Comparison of ENCODE assay signal across 34 cellular contexts in genomic region chr16:1119766-1120611, GRCh38. TPM values are rescaled to one million over a fixed set of nuclear protein-coding genes. Genes with fewer than 3 reads are reported as not detected.
DNase-seq lines count a peak whose midpoint lies in the region; ATAC-seq, FAIRE-seq and TF ChIP-seq lines count a peak whose summit lies in the region.
"Had no signal": no experiment of that assay in that cellular context is flagged by ENCODE, and none has a peak within 500 bp of the region (broad histone marks: within the 10 kb centered on the region; RNA-seq: fewer than 3 reads in every experiment).

No MANE protein-coding gene starts in this region.

- no peak overlapping the region for H3K4me3 Mint-ChIP-seq in endodermal cell
- H3K4me3 Mint-ChIP-seq: activated naive CD8-positive, alpha-beta T cell treated with anti-CD3 and anti-CD28 coated beads, Interleukin-2, amount 50 U/mL, for 24 hours; activated T-cell treated with anti-CD3 and anti-CD28 coated beads, Interleukin-2, amount 50 U/mL, for 24 hours; CD4-positive, alpha-beta memory T cell; natural killer cell treated with Interleukin-12 subunit alpha and Interleukin-12 subunit beta and Interleukin-15 and Interleukin-18, amount 100 ng/mL, for 72 hours; stimulated activated naive CD8-positive, alpha-beta T cell treated with anti-CD3 and anti-CD28 coated beads, Interleukin-15, Interleukin-2, amounts not matched to agents 100 ng/mL and 50 ng/mL, for 24 hours had no signal

- H3K14ac ChIP-seq in H1 (ENCODE audit: insufficient read length), result no peak overlapping the region

- no peaks in the 10 kb centered on the region for H4K20me1 ChIP-seq in KMS-11 (ENCODE audit: insufficient read depth)
- peaks cover 0 to 1% of the 10 kb centered on the region in 2 experiments for H4K20me1 ChIP-seq in H1 (replicated peaks in 1 of 2; ENCODE audit: control insufficient read depth in 1 of 2, insufficient read depth in 2 of 2, low read length in 2 of 2)

- H2BK5ac ChIP-seq in H1 (ENCODE audit: low read depth, low read length), result no peak overlapping the region

- TF ChIP-seq CTCF in D721Med (IDR thresholded peaks at IDR 0.05; ENCODE audit: insufficient read depth, missing control alignments) (no peak), KMS-11 (conservative IDR thresholded peaks at IDR 0.05; ENCODE audit: low read depth, low read length) (no peak), H1 (IDR thresholded peaks at IDR 0.05; ENCODE audit: control extremely low read depth in 1 of 3, insufficient read depth in 1 of 3, low read depth in 1 of 3, low read length in 3 of 3) (no peak), endodermal cell (conservative IDR thresholded peaks at IDR 0.05) (no peak), omental fat pad (IDR thresholded peaks at IDR 0.05) (no peak)

- no peak for TF ChIP-seq POLR2A in H1 (IDR thresholded peaks at IDR 0.05; ENCODE audit: control extremely low read depth in 1 of 2, low read depth in 2 of 2, low read length in 2 of 2)

- H3K36me3 ChIP-seq in KMS-11 (ENCODE audit: insufficient read depth), result no peaks in the 10 kb centered on the region
- H3K36me3 ChIP-seq in H1 (ENCODE audit: control insufficient read depth in 2 of 4, insufficient read depth in 4 of 4, low read length in 3 of 4), result no peaks in the 10 kb centered on the region
- H3K36me3 ChIP-seq in endodermal cell (ENCODE audit: control insufficient read depth, insufficient read depth, low read length), result no peaks in the 10 kb centered on the region
- H3K36me3 ChIP-seq: esophagus muscularis mucosa, heart right ventricle, lower lobe of right lung, thoracic aorta had no signal

- H3K9me3 ChIP-seq in H1 (ENCODE audit: insufficient read depth in 2 of 2, low read depth in 1 of 2, low read length in 1 of 2) (no peaks in the 10 kb centered on the region), endodermal cell (ENCODE audit: control insufficient read depth, low read length) (no peaks in the 10 kb centered on the region)
- H3K9me3 ChIP-seq: esophagus muscularis mucosa, heart right ventricle, lower lobe of right lung, thoracic aorta had no signal

- no peaks in the 10 kb centered on the region for H3K9me3 Mint-ChIP-seq in endodermal cell
- H3K9me3 Mint-ChIP-seq: activated naive CD8-positive, alpha-beta T cell treated with anti-CD3 and anti-CD28 coated beads, Interleukin-2, amount 50 U/mL, for 24 hours; activated T-cell treated with anti-CD3 and anti-CD28 coated beads, Interleukin-2, amount 50 U/mL, for 24 hours; CD4-positive, alpha-beta memory T cell; natural killer cell treated with Interleukin-12 subunit alpha and Interleukin-12 subunit beta and Interleukin-15 and Interleukin-18, amount 100 ng/mL, for 72 hours; stimulated activated naive CD8-positive, alpha-beta T cell treated with anti-CD3 and anti-CD28 coated beads, Interleukin-15, Interleukin-2, amounts not matched to agents 100 ng/mL and 50 ng/mL, for 24 hours had no signal

- no peak overlapping the region for H3K23ac ChIP-seq in H1 (ENCODE audit: insufficient read length)

- POLR2A ChIA-PET in H1 (lab: Charles Lee; ENCODE audit: partially characterized antibody), result no interaction called here

- H3K27me3 Mint-ChIP-seq in endodermal cell (ENCODE audit: insufficient read depth), result no peaks in the 10 kb centered on the region
- H3K27me3 Mint-ChIP-seq: activated naive CD8-positive, alpha-beta T cell treated with anti-CD3 and anti-CD28 coated beads, Interleukin-2, amount 50 U/mL, for 24 hours; activated T-cell treated with anti-CD3 and anti-CD28 coated beads, Interleukin-2, amount 50 U/mL, for 24 hours; CD4-positive, alpha-beta memory T cell; natural killer cell treated with Interleukin-12 subunit alpha and Interleukin-12 subunit beta and Interleukin-15 and Interleukin-18, amount 100 ng/mL, for 72 hours; stimulated activated naive CD8-positive, alpha-beta T cell treated with anti-CD3 and anti-CD28 coated beads, Interleukin-15, Interleukin-2, amounts not matched to agents 100 ng/mL and 50 ng/mL, for 24 hours had no signal

- no peak overlapping the region for H2BK15ac ChIP-seq in H1 (ENCODE audit: low read length)

- no peaks in the 10 kb centered on the region for H3K79me2 ChIP-seq in KMS-11 (ENCODE audit: insufficient read depth, low read depth)
- no peaks in the 10 kb centered on the region for H3K79me2 ChIP-seq in H1 (ENCODE audit: control insufficient read depth in 1 of 2, insufficient read depth in 2 of 2, low read length in 2 of 2)

- H3K4me1 ChIP-seq in KMS-11 (ENCODE audit: low read depth, poor library complexity, severe bottlenecking), result peaks cover 10% of the 10 kb centered on the region
- peaks cover 0 to 3% (median 0%) of the 10 kb centered on the region in 4 experiments; a peak in 2 of 7 replicates for H3K4me1 ChIP-seq in H1 (replicated peaks in 1 of 4; ENCODE audit: control insufficient read depth in 3 of 4, insufficient read depth in 4 of 4, low read length in 3 of 4)
- H3K4me1 ChIP-seq in endodermal cell (ENCODE audit: control insufficient read depth, insufficient read depth, low read length), result no peaks in the 10 kb centered on the region
- H3K4me1 ChIP-seq: foreskin keratinocyte, heart right ventricle, lower lobe of right lung had no signal

- no peak for FAIRE-seq in D721Med (lab: Jason Lieb, UNC)
- no peak for FAIRE-seq in H1 (lab: Jason Lieb, UNC)
- FAIRE-seq: HTR-8/SVneo, TTC549 had no signal

- no peak for TF ChIP-seq EP300 in H1 (IDR thresholded peaks at IDR 0.05; ENCODE audit: borderline replicate concordance in 1 of 2, low read depth in 2 of 2, low read length in 2 of 2)

- CTCF ChIA-PET in H1 (lab: Charles Lee; ENCODE audit: partially characterized antibody), result interaction anchor here (0.7 to 1.4 kb wide), 6 partner anchors 17 to 728 kb away, joined by 3 to 4 read pairs (median 3); no protein-coding TSS in a partner anchor

- no peaks in the 10 kb centered on the region for H3K23me2 ChIP-seq in H1 (ENCODE audit: low read depth, low read length)

- H3K18ac ChIP-seq in H1 (ENCODE audit: extremely low read depth, low read length), result no peak overlapping the region

- no peak for ATAC-seq in omental fat pad (ENCODE audit: low FRiP score)
- ATAC-seq: activated naive CD8-positive, alpha-beta T cell treated with anti-CD3 and anti-CD28 coated beads, Interleukin-2, amount 50 U/mL, for 24 hours; foreskin keratinocyte; heart right ventricle; lower lobe of right lung; natural killer cell treated with Interleukin-12 subunit alpha and Interleukin-12 subunit beta and Interleukin-15 and Interleukin-18, amount 100 ng/mL, for 72 hours had no signal

- H3K27ac Mint-ChIP-seq in endodermal cell, result no peak overlapping the region
- H3K27ac Mint-ChIP-seq: activated naive CD8-positive, alpha-beta T cell treated with anti-CD3 and anti-CD28 coated beads, Interleukin-2, amount 50 U/mL, for 24 hours; activated T-cell treated with anti-CD3 and anti-CD28 coated beads, Interleukin-2, amount 50 U/mL, for 24 hours; CD4-positive, alpha-beta memory T cell; natural killer cell treated with Interleukin-12 subunit alpha and Interleukin-12 subunit beta and Interleukin-15 and Interleukin-18, amount 100 ng/mL, for 72 hours; stimulated activated naive CD8-positive, alpha-beta T cell treated with anti-CD3 and anti-CD28 coated beads, Interleukin-15, Interleukin-2, amounts not matched to agents 100 ng/mL and 50 ng/mL, for 24 hours had no signal

- no peak overlapping the region for H2BK20ac ChIP-seq in H1 (ENCODE audit: low read length)

- H3K79me1 ChIP-seq in H1 (ENCODE audit: low read depth, low read length), result no peaks in the 10 kb centered on the region

- no peak overlapping the region for H2BK120ac ChIP-seq in H1 (replicated peaks; ENCODE audit: low read depth, low read length)

- peak overlapping the region; percentile 16 for H3K56ac ChIP-seq in H1 (replicated peaks; ENCODE audit: insufficient read length, low read depth, low read length)

- H3K4ac ChIP-seq in H1 (replicated peaks; ENCODE audit: insufficient read length, low read depth, low read length), result no peak overlapping the region

- TF ChIP-seq RAD21 in H1 (IDR thresholded peaks at IDR 0.05 in 1 of 2, conservative IDR thresholded peaks at IDR 0.05 in 1 of 2; ENCODE audit: low read depth in 2 of 2, low read length in 2 of 2), result no peak

- no peak overlapping the region for H3K9ac ChIP-seq in KMS-11
- H3K9ac ChIP-seq in H1 (replicated peaks in 1 of 4; ENCODE audit: extremely low read depth in 1 of 4, low read depth in 3 of 4, low read length in 3 of 4), result no peak overlapping the region
- H3K9ac ChIP-seq in endodermal cell (ENCODE audit: extremely low read depth, low read length, poor library complexity, severe bottlenecking), result no peak overlapping the region

- 93% methylated on average over 29 of the region's 38 CpGs; no CpG with 5 or more reads in 1 of the 2 experiments for WGBS in H1 (ENCODE audit: extremely low coverage in 1 of 2, insufficient coverage in 1 of 2, insufficient read length in 1 of 2, insufficient replicate concordance in 2 of 2, low coverage in 1 of 2, low lambda C conversion rate in 2 of 2, missing lambda C conversion rate in 1 of 2), 2 experiments
- 91 to 94% methylated on average over 30 to 38 of the region's 38 CpGs for WGBS in endodermal cell (ENCODE audit: insufficient coverage in 1 of 2, insufficient read length in 1 of 2), 2 experiments

- no peaks in the 10 kb centered on the region for H3K4me1 Mint-ChIP-seq in endodermal cell
- H3K4me1 Mint-ChIP-seq: activated naive CD8-positive, alpha-beta T cell treated with anti-CD3 and anti-CD28 coated beads, Interleukin-2, amount 50 U/mL, for 24 hours; CD4-positive, alpha-beta memory T cell had no signal

- no peak overlapping the region for H2BK12ac ChIP-seq in H1 (ENCODE audit: low read depth, low read length)

- peaks cover 95% of the 10 kb centered on the region for H3K27me3 ChIP-seq in KMS-11 (ENCODE audit: insufficient read depth, low read depth)
- no peaks in the 10 kb centered on the region for H3K27me3 ChIP-seq in H1 (replicated peaks in 1 of 4; ENCODE audit: control insufficient read depth in 3 of 4, extremely low read depth in 1 of 4, insufficient read depth in 3 of 4, low read length in 3 of 4)
- H3K27me3 ChIP-seq in endodermal cell (ENCODE audit: control insufficient read depth, insufficient read depth, low read length, poor library complexity, severe bottlenecking), result no peaks in the 10 kb centered on the region

- H3K36me3 Mint-ChIP-seq in endodermal cell (ENCODE audit: low read depth), result no peaks in the 10 kb centered on the region
- H3K36me3 Mint-ChIP-seq: CD4-positive, alpha-beta memory T cell; natural killer cell treated with Interleukin-12 subunit alpha and Interleukin-12 subunit beta and Interleukin-15 and Interleukin-18, amount 100 ng/mL, for 72 hours had no signal

- in situ Hi-C loops in ACHN (cut with HindIII; ENCODE audit: low pct_ligation_motif_present, low pct_unique_long_range_greater_than_20kb, low sequenced_read_pairs), result no loop called here

- no peak overlapping the region for H2AK5ac ChIP-seq in H1 (ENCODE audit: low read depth, low read length)

- H3K27ac ChIP-seq in KMS-11 (no peak overlapping the region), H1 (ENCODE audit: low read depth, low read length) (no peak overlapping the region), endodermal cell (ENCODE audit: low read depth, low read length) (no peak overlapping the region)
- H3K27ac ChIP-seq: esophagus muscularis mucosa, foreskin keratinocyte, heart right ventricle, lower lobe of right lung, PC-9, thoracic aorta had no signal

- H2AFZ ChIP-seq in KMS-11 (ENCODE audit: low read depth) (no peak overlapping the region), H1 (ENCODE audit: low read length) (no peak overlapping the region)
- H2AFZ ChIP-seq: PC-9 had no signal

- DNase-seq in D721Med (ENCODE audit: insufficient read length, low spot score) (peak; percentile 97), RPMI7951 (ENCODE audit: low read depth) (peak; percentile 44), H1 (ENCODE audit: low read depth in 1 of 2, low spot score in 2 of 2) (no peak), MV-4-11 (lab: John Stamatoyannopoulos, UW) (no peak), endodermal cell (no peak), ACHN (no peak), omental fat pad (ENCODE audit: low spot score) (no peak)
- DNase-seq: activated CD4-positive, alpha-beta T cell treated with anti-CD3 and anti-CD28 coated beads for 4 hours; activated gamma-delta T cell treated with Interleukin-2 at 50 U/mL for 16 hours; activated naive CD8-positive, alpha-beta T cell treated with anti-CD3 and anti-CD28 coated beads, Interleukin-2, amount 50 U/mL, for 24 hours; activated T-cell treated with anti-CD3 and anti-CD28 coated beads, Interleukin-2, amount 50 U/mL, for 24 hours; CD4-positive, alpha-beta memory T cell; central memory CD4-positive, alpha-beta T cell; foreskin keratinocyte; GDM1; HCEC 1CT; heart right ventricle; lower lobe of right lung; NCI-H1092; NCI-H187; NCI-H2171 treated with DMSO at 0.1 percent for 48 hours had no signal

- no peak overlapping the region for H4K5ac ChIP-seq in H1 (ENCODE audit: insufficient read length, low read depth, low read length)

- H4K91ac ChIP-seq in H1 (replicated peaks; ENCODE audit: insufficient read length, low read length), result no peak overlapping the region

- H4K8ac ChIP-seq in H1 (ENCODE audit: extremely low read depth, insufficient read depth, low read length), result no peak overlapping the region

- H3K4me3 ChIP-seq in KMS-11 (IDR thresholded peaks at IDR 0.05; ENCODE audit: insufficient read depth, low read depth, low read length) (no peak overlapping the region), H1 (ENCODE audit: extremely low read depth in 1 of 4, insufficient read depth in 2 of 4, low read depth in 3 of 4, low read length in 4 of 4) (no peak overlapping the region), endodermal cell (ENCODE audit: low read length) (no peak overlapping the region)
- H3K4me3 ChIP-seq: esophagus muscularis mucosa, heart right ventricle, lower lobe of right lung, PC-9, thoracic aorta had no signal

- H3K4me2 ChIP-seq in KMS-11 (peak overlapping the region; percentile 39; the same call in 1 of the 2 replicates), H1 (ENCODE audit: insufficient read depth in 1 of 2, low read depth in 2 of 2, low read length in 2 of 2) (no peak overlapping the region)
- H3K4me2 ChIP-seq: PC-9 had no signal

RNA-seq across cellular contexts. Expression of gene C1QTNF8, which starts 23.9 kb away (rescaled TPM):
- not detected in 2 replicates for total RNA-seq in RPMI7951 (2014; rRNA removed; shearing (Covaris generic))
- not detected in 2 replicates for total RNA-seq in H1 (2021; fragmentation: NEBNext Ultra II Directional; extraction: Animal tissue kit (Norgen Biotek cat#: 25700))
- polyA plus RNA-seq in H1 (2011; rRNA removed), result not detected in 2 replicates
- not detected for polyA plus RNA-seq in H1 (2011; cell fraction: cytosol; rRNA removed)
- 0.06 TPM for polyA plus RNA-seq in H1 (2011; cell fraction: nucleus; rRNA removed)
- 0.19 TPM in 1 of 4 replicates, not detected in the others for polyA plus RNA-seq in H1 (2012, experiment 1 of 2)
- polyA plus RNA-seq in H1 (2012, experiment 2 of 2), result not detected
- not detected for polyA plus RNA-seq in H1 (2013, experiment 1 of 2)
- not detected for polyA plus RNA-seq in H1 (2013, experiment 2 of 2)
- polyA minus RNA-seq in H1 (2011; rRNA and poly(A)+ RNA removed), result not detected in 2 replicates
- not detected for polyA minus RNA-seq in H1 (2011; cell fraction: cytosol; rRNA and poly(A)+ RNA removed)
- polyA minus RNA-seq in H1 (2011; cell fraction: nucleus; rRNA and poly(A)+ RNA removed), result not detected
- total RNA-seq in endodermal cell (under 1 TPM; 0.15 to 0.20 TPM), omental fat pad (not detected)
- polyA plus RNA-seq in endodermal cell (2013, experiment 1 of 2), result not detected
- not detected for polyA plus RNA-seq in endodermal cell (2013, experiment 2 of 2)
- total RNA-seq: activated CD8-positive, alpha-beta memory T cell treated with anti-CD3 and anti-CD28 coated beads for 36 hours; CD4-positive, alpha-beta memory T cell; esophagus muscularis mucosa; foreskin keratinocyte; kidney epithelial cell; lower lobe of right lung; mononuclear cell; natural killer cell treated with Interleukin-12 subunit alpha and Interleukin-12 subunit beta and Interleukin-15 and Interleukin-18, amount 100 ng/mL, for 72 hours; osteocyte; PC-9; skeletal muscle tissue had no signal
- polyA plus RNA-seq: CD4-positive, alpha-beta memory T cell; foreskin keratinocyte; heart right ventricle had no signal

RNA-seq across cellular contexts. Expression of gene CACNA1H, which starts 32.9 kb away (rescaled TPM):
- total RNA-seq in RPMI7951 (2014; rRNA removed; shearing (Covaris generic)), result not detected in 2 replicates
- 27.2 and 28.7 TPM in 2 replicates for total RNA-seq in H1 (2021; fragmentation: NEBNext Ultra II Directional; extraction: Animal tissue kit (Norgen Biotek cat#: 25700))
- 14.0 and 27.4 TPM in 2 replicates for polyA plus RNA-seq in H1 (2011; rRNA removed)
- polyA plus RNA-seq in H1 (2011; cell fraction: cytosol; rRNA removed), result 21.0 TPM
- 192 TPM for polyA plus RNA-seq in H1 (2011; cell fraction: nucleus; rRNA removed)
- 17.0 to 33.1 TPM (median 28.7 TPM) in 4 replicates for polyA plus RNA-seq in H1 (2012, experiment 1 of 2)
- polyA plus RNA-seq in H1 (2012, experiment 2 of 2), result 13.4 TPM
- 23.4 TPM for polyA plus RNA-seq in H1 (2013, experiment 1 of 2)
- polyA plus RNA-seq in H1 (2013, experiment 2 of 2), result 21.4 TPM
- polyA minus RNA-seq in H1 (2011; rRNA and poly(A)+ RNA removed), result 19.8 and 20.5 TPM in 2 replicates
- polyA minus RNA-seq in H1 (2011; cell fraction: cytosol; rRNA and poly(A)+ RNA removed), result 16.3 TPM
- 43.3 TPM for polyA minus RNA-seq in H1 (2011; cell fraction: nucleus; rRNA and poly(A)+ RNA removed)
- total RNA-seq in endodermal cell (10 to 100 TPM; 31.6 to 45.0 TPM), omental fat pad (10 to 100 TPM in 2 of 4 donors, 1 to 10 TPM in 2; 1.8 to 13.6 (median 10.2) TPM)
- 33.4 TPM for polyA plus RNA-seq in endodermal cell (2013, experiment 1 of 2)
- polyA plus RNA-seq in endodermal cell (2013, experiment 2 of 2), result 30.0 TPM
- total RNA-seq: foreskin keratinocyte, PC-9 had no signal
- polyA plus RNA-seq: foreskin keratinocyte had no signal

RNA-seq across cellular contexts. Expression of gene SSTR5, which starts 47.4 kb away (rescaled TPM):
- not detected in 2 replicates for total RNA-seq in RPMI7951 (2014; rRNA removed; shearing (Covaris generic))
- 0.31 and 0.56 TPM in 2 replicates for total RNA-seq in H1 (2021; fragmentation: NEBNext Ultra II Directional; extraction: Animal tissue kit (Norgen Biotek cat#: 25700))
- 0.60 and 0.61 TPM in 2 replicates for polyA plus RNA-seq in H1 (2011; rRNA removed)
- polyA plus RNA-seq in H1 (2011; cell fraction: cytosol; rRNA removed), result 0.69 TPM
- polyA plus RNA-seq in H1 (2011; cell fraction: nucleus; rRNA removed), result 1.4 TPM
- 0.27 to 0.40 TPM (median 0.28 TPM) in 3 of 4 replicates, not detected in the other for polyA plus RNA-seq in H1 (2012, experiment 1 of 2)
- polyA plus RNA-seq in H1 (2012, experiment 2 of 2), result 0.42 TPM
- polyA plus RNA-seq in H1 (2013, experiment 1 of 2), result 0.45 TPM
- 0.53 TPM for polyA plus RNA-seq in H1 (2013, experiment 2 of 2)
- polyA minus RNA-seq in H1 (2011; rRNA and poly(A)+ RNA removed), result 0.13 TPM in 1 of 2 replicates, not detected in the other
- not detected for polyA minus RNA-seq in H1 (2011; cell fraction: cytosol; rRNA and poly(A)+ RNA removed)
- 0.80 TPM for polyA minus RNA-seq in H1 (2011; cell fraction: nucleus; rRNA and poly(A)+ RNA removed)
- total RNA-seq in endodermal cell (1 to 10 TPM in 1 of 2 donors, under 1 TPM in 1; 0.64 to 1.3 TPM), omental fat pad (under 1 TPM in 1 of 4 donors, not detected in 3; 0.37 TPM)
- polyA plus RNA-seq in endodermal cell (2013, experiment 1 of 2), result 0.18 TPM
- polyA plus RNA-seq in endodermal cell (2013, experiment 2 of 2), result not detected
- total RNA-seq: activated CD8-positive, alpha-beta memory T cell treated with anti-CD3 and anti-CD28 coated beads for 36 hours; CD4-positive, alpha-beta memory T cell; esophagus muscularis mucosa; foreskin keratinocyte; kidney epithelial cell; lower lobe of right lung; mononuclear cell; natural killer cell treated with Interleukin-12 subunit alpha and Interleukin-12 subunit beta and Interleukin-15 and Interleukin-18, amount 100 ng/mL, for 72 hours; osteocyte; PC-9; skeletal muscle tissue had no signal
- polyA plus RNA-seq: CD4-positive, alpha-beta memory T cell; foreskin keratinocyte had no signal

Comparison
In these comparisons a context has a peak if more than half of its experiments do, and no peak if none do; other contexts are left out.
1. DNase-seq: peak in D721Med (single experiment) and RPMI7951 (single experiment); none in H1 (0 of 2), MV-4-11 (single experiment), endodermal cell (single experiment), ACHN (single experiment) and omental fat pad (single experiment).